In genomic region chr7:157568785-157569584, GRCh38 we compare ENCODE assay signal across 8 cellular contexts.
DNase-seq lines count a peak whose midpoint lies in the region; ATAC-seq and TF ChIP-seq lines count a peak whose summit lies in the region.

No MANE protein-coding gene starts in this region.

- peak; percentile 22 to 86 (median 47) for DNase-seq in T-helper 1 cell
- peak; percentile 42 to 66 (median 60) for DNase-seq in body of pancreas
- DNase-seq in iris pigment epithelial cell (ENCODE audit: low read depth): peak; percentile 28
- peak; percentile 5 for DNase-seq in smooth muscle cell (lab: John Stamatoyannopoulos, UW; ENCODE audit: unreplicated experiment)
- no peak for DNase-seq in SHP77 treated with DMSO at 0.1 percent for 48 hours (lab: John Stamatoyannopoulos, UW)
- DNase-seq in HCEC 1CT: no peak

- no peaks in the 10 kb centered on the region for H4K20me1 ChIP-seq in smooth muscle cell (ENCODE audit: low read depth)

- no peaks in the 10 kb centered on the region for H3K79me2 ChIP-seq in smooth muscle cell (ENCODE audit: low read depth)

- 36 to 71% methylated on average over 23 to 34 of the region's 34 CpGs for WGBS in body of pancreas, 2 donors
- 37% methylated on average over 34 of the region's 34 CpGs for WGBS in smooth muscle cell (ENCODE audit: low lambda C conversion rate)

- H2AFZ ChIP-seq in smooth muscle cell (ENCODE audit: low read depth): peak overlapping the region; percentile 73

- ATAC-seq in GM18508 (IDR thresholded peaks at IDR 0.05; ENCODE audit: insufficient read depth, unreplicated experiment): peak; percentile 59
- ATAC-seq in HG03196 (IDR thresholded peaks at IDR 0.05; ENCODE audit: unreplicated experiment): peak; percentile 91
- peak; percentile 78 for ATAC-seq in body of pancreas

- TF ChIP-seq POLR2A in body of pancreas (IDR thresholded peaks at IDR 0.05): peak in 2 of 3 donors; percentile 33 to 37

- no peaks in the 10 kb centered on the region for H3K27me3 ChIP-seq in body of pancreas
- H3K27me3 ChIP-seq in smooth muscle cell (ENCODE audit: low read depth): no peaks in the 10 kb centered on the region

- H3K9ac ChIP-seq in smooth muscle cell (ENCODE audit: low read depth): no peak overlapping the region

- no peaks in the 10 kb centered on the region for H3K4me1 ChIP-seq in body of pancreas
- peaks cover 9% of the 10 kb centered on the region for H3K4me1 ChIP-seq in smooth muscle cell (ENCODE audit: low read depth)

- no peaks in the 10 kb centered on the region for H3K9me3 ChIP-seq in body of pancreas
- no peaks in the 10 kb centered on the region for H3K9me3 ChIP-seq in smooth muscle cell (replicated peaks; ENCODE audit: low read depth)

- H3K4me2 ChIP-seq in smooth muscle cell: peak overlapping the region; percentile 80

- no peaks in the 10 kb centered on the region for H3F3A ChIP-seq in smooth muscle cell (ENCODE audit: low read depth)

- H3K27ac ChIP-seq in body of pancreas: peak overlapping the region in 3 of 4 donors; percentile 47 to 62 (median 61)
- H3K27ac ChIP-seq in smooth muscle cell (ENCODE audit: low read depth): no peak overlapping the region

- peak overlapping the region in 1 of 2 donors; percentile 4 for H3K4me3 ChIP-seq in body of pancreas
- peak overlapping the region; percentile 41 for H3K4me3 ChIP-seq in smooth muscle cell

- TF ChIP-seq CTCF in body of pancreas (IDR thresholded peaks at IDR 0.05): no peak
- TF ChIP-seq CTCF in smooth muscle cell (IDR thresholded peaks at IDR 0.05; ENCODE audit: borderline replicate concordance, insufficient read depth, poor library complexity, severe bottlenecking): no peak

- H3K36me3 ChIP-seq in body of pancreas (replicated peaks in 1 of 2; ENCODE audit: insufficient read depth in 1 of 2, low read depth in 2 of 2) (peaks cover 0 to 2% of the 10 kb centered on the region in 2 donors), smooth muscle cell (ENCODE audit: low read depth) (no peaks in the 10 kb centered on the region)

- intact Hi-C loops in body of pancreas (cut with DNase I): no loop called here

Comparison
In these comparisons a context has a peak if more than half of its experiments do, and no peak if none do; other contexts are left out.
1. DNase-seq: peak in T-helper 1 cell (5 of 5), body of pancreas (4 of 4), iris pigment epithelial cell (single experiment) and smooth muscle cell (single experiment); none in SHP77 treated with DMSO at 0.1 percent for 48 hours (single experiment) and HCEC 1CT (single experiment).
2. Peak in every context shown above with its lines, with median percentiles within 50 percentile points of each other: ATAC-seq.